25 cellular contexts compared by ENCODE assay signal in genomic region chr12:10358131-10358530, GRCh38. TPM values are rescaled to one million over a fixed set of nuclear protein-coding genes. Genes with fewer than 3 reads are reported as not detected.
"Had no signal": no experiment of that assay in that cellular context is flagged by ENCODE, and none has a peak within 500 bp of the region (broad histone marks: within the 10 kb centered on the region; RNA-seq: fewer than 3 reads in every experiment).

No MANE protein-coding gene starts in this region.

- H3K36me3 Mint-ChIP-seq: stimulated activated memory B cell treated with anti-CD40 and anti-IgM and Interleukin-4, amounts not matched to agents 10 μg/mL and 1 μg/mL and 100 μg/mL, for 72 hours had no signal

- H3K36me3 ChIP-seq: left ventricle myocardium inferior, stomach, suprapubic skin, transverse colon, uterus had no signal

- ATAC-seq: activated CD4-positive, CD25-positive, alpha-beta regulatory T cell treated with anti-CD3 and anti-CD28 coated beads, Interleukin-2, amount 50 U/mL, for 24 hours; activated naive CD4-positive, alpha-beta T cell treated with anti-CD3 and anti-CD28 coated beads, Interleukin-2, amount 50 U/mL, for 72 hours; esophagus mucosa; sciatic nerve; stimulated activated memory B cell treated with anti-CD40 and anti-IgM and Interleukin-4, amounts not matched to agents 10 μg/mL and 1 μg/mL and 100 μg/mL, for 72 hours had no signal

- H3K4me3 ChIP-seq: left ventricle myocardium inferior, smooth muscle cell, stomach, suprapubic skin, transverse colon, uterus had no signal

- H3K27me3 ChIP-seq: stomach, suprapubic skin, transverse colon, uterus had no signal

- H3K4me3 Mint-ChIP-seq: activated CD4-positive, alpha-beta T cell treated with anti-CD3 and anti-CD28 coated beads, Interleukin-2, amount 10 ng/mL, durations not matched to agents 24 days and 14 days; nephron progenitor cell; stimulated activated memory B cell treated with anti-CD40 and anti-IgM and Interleukin-4, amounts not matched to agents 10 μg/mL and 1 μg/mL and 100 μg/mL, for 72 hours had no signal

- H3K4me1 Mint-ChIP-seq: stimulated activated memory B cell treated with anti-CD40 and anti-IgM and Interleukin-4, amounts not matched to agents 10 μg/mL and 1 μg/mL and 100 μg/mL, for 72 hours had no signal

- H3K4me2 ChIP-seq: smooth muscle cell had no signal

- H3K27ac ChIP-seq: left ventricle myocardium inferior, stomach, suprapubic skin, transverse colon, uterus, VCaP had no signal

- H3K4me1 ChIP-seq: uterus had no signal

- H3K27ac Mint-ChIP-seq: activated CD4-positive, alpha-beta T cell treated with anti-CD3 and anti-CD28 coated beads, Interleukin-2, amount 10 ng/mL, durations not matched to agents 24 days and 14 days; activated naive CD4-positive, alpha-beta T cell treated with anti-CD3 and anti-CD28 coated beads, Interleukin-2, amount 50 U/mL, for 72 hours; nephron progenitor cell; stimulated activated memory B cell treated with anti-CD40 and anti-IgM and Interleukin-4, amounts not matched to agents 10 μg/mL and 1 μg/mL and 100 μg/mL, for 72 hours had no signal

- DNase-seq: activated CD4-positive, alpha-beta T cell treated with anti-CD3 and anti-CD28 coated beads, Interleukin-2, amount 10 ng/mL, durations not matched to agents 24 days and 14 days; activated T-cell treated with anti-CD3 and anti-CD28 coated beads, Interleukin-2, amount 50 U/mL, for 1 hour; central memory CD4-positive, alpha-beta T cell; dermis blood vessel endothelial cell; effector memory CD4-positive, alpha-beta T cell; foreskin melanocyte; left ventricle myocardium inferior; nephron progenitor cell; occipital lobe; stimulated activated CD4-positive, alpha-beta T cell treated with anti-CD3 and anti-CD28 coated beads, Interleukin-15, amount 100 ng/mL, for 24 hours; stomach; transverse colon; uterus had no signal

- H3K9me3 Mint-ChIP-seq: activated CD4-positive, alpha-beta T cell treated with anti-CD3 and anti-CD28 coated beads, Interleukin-2, amount 10 ng/mL, durations not matched to agents 24 days and 14 days; activated naive CD4-positive, alpha-beta T cell treated with anti-CD3 and anti-CD28 coated beads, Interleukin-2, amount 50 U/mL, for 72 hours had no signal

RNA-seq across cellular contexts. Expression of gene KLRK1, which starts 31.7 kb away (rescaled TPM):
- total RNA-seq: activated CD4-positive, alpha-beta T cell treated with anti-CD3 and anti-CD28 coated beads, Interleukin-2, amount 10 ng/mL, durations not matched to agents 24 days and 14 days; dermis blood vessel endothelial cell; endothelial cell of umbilical vein; esophagus mucosa; lung microvascular endothelial cell; occipital lobe; renal cortical epithelial cell; smooth muscle cell had no signal
- polyA plus RNA-seq: endothelial cell of umbilical vein, smooth muscle cell had no signal

RNA-seq across cellular contexts. Expression of gene KLRD1, which starts 50.5 kb away (rescaled TPM):
- total RNA-seq: esophagus mucosa had no signal

RNA-seq across cellular contexts. Expression of gene KLRC4, which starts 51.4 kb away (rescaled TPM):
- total RNA-seq: activated CD4-positive, alpha-beta T cell treated with anti-CD3 and anti-CD28 coated beads, Interleukin-2, amount 10 ng/mL, durations not matched to agents 24 days and 14 days; dermis blood vessel endothelial cell; endothelial cell of umbilical vein; esophagus mucosa; left ventricle myocardium inferior; lung microvascular endothelial cell; occipital lobe; renal cortical epithelial cell; smooth muscle cell; suprapubic skin; T-helper 2 cell treated with Interferon-gamma antibody and Interleukin-4, amounts not matched to agents 100 ng/mL and 5 ng/mL, for 36 hours had no signal
- polyA plus RNA-seq: endothelial cell of umbilical vein, smooth muscle cell had no signal
